Comparison of ENCODE assay signal across 8 cellular contexts in the genomic region with DNA sequence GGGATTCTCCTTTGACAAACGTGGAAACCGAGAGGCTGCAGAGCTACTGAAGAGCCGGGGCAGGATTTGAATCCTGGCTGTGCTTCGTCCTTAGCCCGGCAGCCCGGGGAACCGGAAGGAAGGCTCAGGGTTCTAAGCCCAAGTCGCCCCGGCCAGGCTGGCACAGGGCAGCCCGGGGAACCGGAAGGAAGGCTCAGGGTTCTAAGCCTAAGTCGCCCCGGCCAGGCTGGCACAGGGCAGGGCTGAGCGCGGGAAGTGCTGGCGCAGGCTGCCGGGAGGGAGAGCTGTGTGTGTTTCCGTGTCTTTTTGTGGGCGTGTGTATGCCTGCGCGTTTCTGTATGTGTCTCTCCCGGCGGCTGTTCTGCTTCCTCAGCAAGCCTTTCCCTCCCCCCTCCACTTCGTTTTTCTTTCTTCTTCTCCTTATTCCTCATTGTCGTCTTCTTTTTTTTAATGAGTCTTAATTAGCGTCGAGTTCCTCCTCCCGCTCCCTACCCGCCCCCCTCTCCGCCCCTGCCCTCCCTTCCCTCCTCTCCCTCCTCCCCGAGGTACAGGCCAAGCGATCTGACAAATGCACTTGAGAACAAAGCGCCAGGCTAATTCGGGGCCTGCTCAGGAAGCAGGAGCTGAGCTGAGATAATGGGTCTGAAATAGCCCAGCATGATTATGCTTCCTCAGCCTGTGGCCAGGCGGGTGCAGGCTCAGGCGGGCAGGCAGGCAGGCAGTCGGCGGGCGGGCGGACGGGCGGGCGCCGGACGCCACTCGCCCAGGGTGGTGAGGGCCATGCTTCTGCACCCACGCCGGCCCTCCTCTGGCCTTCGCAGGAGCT.
DNase-seq lines count a peak whose midpoint lies in the region; ATAC-seq lines count a peak whose summit lies in the region.

No MANE protein-coding gene starts in this region.

- DNase-seq in GM03348 (ENCODE audit: low spot score) (peak; percentile 58), NCI-H510A treated with DMSO at 0.1 percent for 48 hours (lab: John Stamatoyannopoulos, UW) (peak; percentile 42), left ventricle myocardium superior (peak; percentile 75), posterior vena cava (ENCODE audit: low spot score) (peak; percentile 89), germinal center (ENCODE audit: low spot score) (no peak)
- DNase-seq in activated effector memory CD4-positive, alpha-beta T cell treated with anti-CD3 and anti-CD28 coated beads, Interleukin-2, amount 50 U/mL, for 16 hours: no peak

- H3K27ac ChIP-seq in angular gyrus (ENCODE audit: low read depth, low read length): peak overlapping the region; percentile 87

- intact Hi-C loops in left ventricle myocardium superior (cut with micrococcal nuclease) (loop anchor here (10.0 kb wide), 1 partner anchor 60 kb away; no protein-coding TSS in a partner anchor), posterior vena cava (cut with DNase I) (no loop called here)

- peak; percentile 90 for ATAC-seq in left ventricle myocardium superior
- no peak for ATAC-seq in GM18858 (IDR thresholded peaks at IDR 0.05; ENCODE audit: unreplicated experiment)

Comparison
In these comparisons a context has a peak if more than half of its experiments do, and no peak if none do; other contexts are left out.
1. DNase-seq: peak in GM03348 (single experiment), NCI-H510A treated with DMSO at 0.1 percent for 48 hours (single experiment), left ventricle myocardium superior (single experiment) and posterior vena cava (single experiment); none in activated effector memory CD4-positive, alpha-beta T cell treated with anti-CD3 and anti-CD28 coated beads, Interleukin-2, amount 50 U/mL, for 16 hours (single experiment) and germinal center (single experiment).